In genomic region chrX:11787564-11787963, GRCh38 we compare ENCODE assay signal across 8 cellular contexts. TPM values are rescaled to one million over a fixed set of nuclear protein-coding genes. Genes with fewer than 3 reads are reported as not detected.
A peak's percentile ranks its signal among the peaks of the same experiment; 100 is the strongest.
DNase-seq lines count a peak whose midpoint lies in the region; ATAC-seq and TF ChIP-seq lines count a peak whose summit lies in the region.

No MANE protein-coding gene starts in this region.

- intact Hi-C loops in A673 (cut with micrococcal nuclease; ENCODE audit: unreplicated experiment), result loop anchor here (1.0 kb wide), 1 partner anchor 121 kb away; no protein-coding TSS in a partner anchor
- intact Hi-C loops in right lobe of liver (cut with DNase I), result no loop called here

- no peaks in the 10 kb centered on the region for H3K36me3 Mint-ChIP-seq in central memory CD8-positive, alpha-beta T cell (ENCODE audit: insufficient read depth)

- H3K9me3 ChIP-seq in A673 (ENCODE audit: low read depth, low read length, poor library complexity, severe bottlenecking) (no peaks in the 10 kb centered on the region), GM23248 (ENCODE audit: low read depth) (no peaks in the 10 kb centered on the region), right lobe of liver (no peaks in the 10 kb centered on the region)

- H3K36me3 ChIP-seq in A673 (ENCODE audit: insufficient read depth, low read length, poor library complexity, severe bottlenecking) (no peaks in the 10 kb centered on the region), GM23248 (ENCODE audit: low read depth) (no peaks in the 10 kb centered on the region), right lobe of liver (no peaks in the 10 kb centered on the region)

- H3K79me2 ChIP-seq in GM23248 (ENCODE audit: insufficient read depth), result no peaks in the 10 kb centered on the region

- no peaks in the 10 kb centered on the region for H3K4me1 ChIP-seq in A673 (ENCODE audit: insufficient read depth, low read length, poor library complexity, severe bottlenecking)
- H3K4me1 ChIP-seq in GM23248 (ENCODE audit: insufficient read depth), result no peaks in the 10 kb centered on the region
- H3K4me1 ChIP-seq in right lobe of liver, result no peaks in the 10 kb centered on the region

- H3K4me3 Mint-ChIP-seq in central memory CD8-positive, alpha-beta T cell, result peak overlapping the region; percentile 46

- H3K9me2 ChIP-seq in GM23248 (ENCODE audit: insufficient read depth), result no peaks in the 10 kb centered on the region

- CTCF ChIA-PET in A673 (lab: Charles Lee), result interaction anchor here (0.6 kb wide), 1 partner anchor 983 kb away, joined by 3 read pairs; no protein-coding TSS in a partner anchor

- H3K27ac ChIP-seq in A673 (ENCODE audit: low read depth, low read length, poor library complexity, severe bottlenecking), result no peak overlapping the region
- H3K27ac ChIP-seq in GM23248, result no peak overlapping the region
- H3K27ac ChIP-seq in right lobe of liver, result no peak overlapping the region

- WGBS in GM23248 (ENCODE audit: low coverage in 1 of 2, low lambda C conversion rate in 2 of 2, missing lambda C conversion rate in 2 of 2), 2 experiments, result 7 to 8% methylated on average over 16 to 17 of the region's 18 CpGs
- WGBS in right lobe of liver (ENCODE audit: insufficient coverage, low coverage, low lambda C conversion rate, missing lambda C conversion rate), result 30% methylated on average over 9 of the region's 18 CpGs

- no peaks in the 10 kb centered on the region for H3F3A ChIP-seq in GM23248 (ENCODE audit: insufficient read depth)

- H3K4me3 ChIP-seq in A673 (ENCODE audit: low read depth, low read length, poor library complexity, severe bottlenecking), result no peak overlapping the region
- peak overlapping the region; percentile 75 for H3K4me3 ChIP-seq in GM23248
- no peak overlapping the region for H3K4me3 ChIP-seq in right lobe of liver

- peak overlapping the region; percentile 85 for H3K4me2 ChIP-seq in GM23248 (ENCODE audit: unreplicated experiment)

- peak; percentile 72 for DNase-seq in A673 (ENCODE audit: low spot score)
- peak; percentile 59 for DNase-seq in GM23248
- peak; percentile 33 to 48 for DNase-seq in central memory CD8-positive, alpha-beta T cell (ENCODE audit: low spot score in 2 of 2)
- peak in 2 of 3 donors; percentile 34 to 46 for DNase-seq in right lobe of liver
- peak; percentile 62 to 65 for DNase-seq in stimulated activated CD4-positive, alpha-beta T cell treated with anti-CD3 and anti-CD28 coated beads, Interleukin-4, amount 100 ng/mL, for 4 hours
- DNase-seq in mesenteric fat pad (ENCODE audit: low spot score), result no peak

- peaks cover 6% of the 10 kb centered on the region for H3K4me1 Mint-ChIP-seq in central memory CD8-positive, alpha-beta T cell

- H3K27me3 ChIP-seq in A673 (replicated peaks; ENCODE audit: insufficient read depth, low read depth, low read length, poor library complexity), result peaks cover 11% of the 10 kb centered on the region
- H3K27me3 ChIP-seq in GM23248 (replicated peaks; ENCODE audit: insufficient read depth), result no peaks in the 10 kb centered on the region
- H3K27me3 ChIP-seq in right lobe of liver, result no peaks in the 10 kb centered on the region

- BruUV-seq in A673 (replicated peaks; lab: Mats Ljungman, UMichigan), result no TSS peak

- H3K27ac Mint-ChIP-seq in central memory CD8-positive, alpha-beta T cell (ENCODE audit: low read depth), result no peak overlapping the region

- peak overlapping the region; percentile 75 for H2AFZ ChIP-seq in GM23248

- no peaks in the 10 kb centered on the region for H4K20me1 ChIP-seq in GM23248 (ENCODE audit: insufficient read depth)

- ATAC-seq in activated CD4-positive, CD25-positive, alpha-beta regulatory T cell treated with anti-CD3 and anti-CD28 coated beads, Interleukin-2, amount 50 U/mL, for 24 hours, result peak; percentile 66 to 68
- peak; percentile 71 for ATAC-seq in central memory CD8-positive, alpha-beta T cell (replicated peaks; ENCODE audit: extremely low read depth, poor library complexity, severe bottlenecking)
- ATAC-seq in right lobe of liver, result peak; percentile 28 to 77 (median 52)
- ATAC-seq in HG03457 (IDR thresholded peaks at IDR 0.05; ENCODE audit: unreplicated experiment), result no peak

- TF ChIP-seq CTCF in A673 (conservative IDR thresholded peaks at IDR 0.05; ENCODE audit: low read depth, low read length), result peak; percentile 66
- TF ChIP-seq CTCF in right lobe of liver (IDR thresholded peaks at IDR 0.05), result peak in 3 of 4 donors; percentile 34 to 41 (median 40)

- in situ Hi-C loops in GM23248 (cut with MboI), result no loop called here

- peak overlapping the region; percentile 49 for H3K9ac ChIP-seq in GM23248

- POLR2A ChIA-PET in A673 (lab: Charles Lee; ENCODE audit: low non-redundant PET), result no interaction called here

- H3K9me3 Mint-ChIP-seq in central memory CD8-positive, alpha-beta T cell, result no peaks in the 10 kb centered on the region

- no peak for TF ChIP-seq POLR2A in right lobe of liver (IDR thresholded peaks at IDR 0.05)

- H3K27me3 Mint-ChIP-seq in central memory CD8-positive, alpha-beta T cell, result no peaks in the 10 kb centered on the region

RNA-seq across cellular contexts. Expression of gene MSL3, which starts 29.5 kb away (rescaled TPM):
- total RNA-seq in A673 (2021) (15.8 and 18.2 TPM in 2 replicates), right lobe of liver (10 to 100 TPM in 4 of 6 experiments, 1 to 10 TPM in 2; 6.4 to 15.7 (median 12.0) TPM), mesenteric fat pad (29.9 TPM)
- 19.6 and 34.6 TPM in 2 replicates for total RNA-seq in GM23248 (2014; rRNA removed; shearing (Covaris generic))
- polyA plus RNA-seq in GM23248 (2016; fragmentation: Nextera tagmentation; extraction: Ambion mirVana), result 24.8 and 26.8 TPM in 2 replicates
